12 cellular contexts compared by ENCODE assay signal in the genomic region with DNA sequence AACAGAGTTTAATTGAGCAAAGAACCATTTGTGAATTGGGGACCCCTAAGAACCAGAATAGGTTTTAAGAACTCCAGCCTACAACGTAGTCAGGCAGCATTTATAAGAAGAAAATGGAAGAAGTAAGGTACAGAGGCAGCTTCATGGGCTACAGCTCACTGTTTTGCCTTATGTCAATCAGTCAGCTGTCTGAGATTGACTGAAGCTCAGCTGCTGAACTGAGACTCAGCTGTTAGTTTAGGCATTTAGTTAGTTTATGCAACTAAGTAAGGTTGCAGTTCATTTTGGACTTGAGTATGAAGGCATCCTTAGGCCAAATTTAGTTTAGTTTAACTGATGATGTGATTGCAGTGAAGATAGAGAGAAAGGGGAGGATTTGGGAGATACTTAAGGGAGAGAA. TPM values are rescaled to one million over a fixed set of nuclear protein-coding genes. Genes with fewer than 3 reads are reported as not detected.
DNase-seq lines count a peak whose midpoint lies in the region; ATAC-seq and TF ChIP-seq lines count a peak whose summit lies in the region.
"Had no signal": no experiment of that assay in that cellular context is flagged by ENCODE, and none has a peak within 500 bp of the region (broad histone marks: within the 10 kb centered on the region; RNA-seq: fewer than 3 reads in every experiment).

No MANE protein-coding gene starts in this region.

- H3K4me1 Mint-ChIP-seq in stimulated activated memory B cell treated with anti-CD40 and anti-IgM and Interleukin-4, amounts not matched to agents 10 μg/mL and 1 μg/mL and 100 μg/mL, for 72 hours = peaks cover 19% of the 10 kb centered on the region

- dilution Hi-C loops in IMR-90 (cut with HindIII; ENCODE audit: low sequenced_read_pairs, unreplicated experiment) = no loop called here

- no peaks in the 10 kb centered on the region for H3K9me3 ChIP-seq in IMR-90 (ENCODE audit: control insufficient read depth, insufficient read depth, low read length)
- H3K9me3 ChIP-seq in OCI-LY3 (ENCODE audit: insufficient read depth, low read length) = no peaks in the 10 kb centered on the region
- H3K9me3 ChIP-seq in spleen = no peaks in the 10 kb centered on the region
- H3K9me3 ChIP-seq: Caco-2, SJSA1 had no signal

- H2AK9ac ChIP-seq in IMR-90 (replicated peaks; ENCODE audit: low read depth, low read length, poor library complexity) = no peak overlapping the region

- H3K36me3 Mint-ChIP-seq in stimulated activated memory B cell treated with anti-CD40 and anti-IgM and Interleukin-4, amounts not matched to agents 10 μg/mL and 1 μg/mL and 100 μg/mL, for 72 hours = no peaks in the 10 kb centered on the region
- H3K36me3 Mint-ChIP-seq: CD4-positive, CD25-positive, alpha-beta regulatory T cell had no signal

- peak overlapping the region in 1 of 2 experiments; percentile 87; a peak in 3 of 4 replicates for H4K8ac ChIP-seq in IMR-90 (ENCODE audit: low read depth in 2 of 2, low read length in 2 of 2)

- no peak overlapping the region for H3K27ac Mint-ChIP-seq in stimulated activated memory B cell treated with anti-CD40 and anti-IgM and Interleukin-4, amounts not matched to agents 10 μg/mL and 1 μg/mL and 100 μg/mL, for 72 hours
- H3K27ac Mint-ChIP-seq: H9 had no signal

- no peak overlapping the region for H3K4me3 ChIP-seq in IMR-90 (ENCODE audit: insufficient read depth, low read depth, low read length)
- H3K4me3 ChIP-seq in OCI-LY3 (ENCODE audit: low read length) = no peak overlapping the region
- no peak overlapping the region for H3K4me3 ChIP-seq in spleen
- H3K4me3 ChIP-seq: SJSA1 had no signal

- peak overlapping the region; percentile 84 for H2BK120ac ChIP-seq in IMR-90 (ENCODE audit: low read depth, low read length)

- peak overlapping the region; percentile 61 for H4K91ac ChIP-seq in IMR-90 (ENCODE audit: insufficient read depth, low read depth, low read length)

- H3K9me1 ChIP-seq in IMR-90 (ENCODE audit: insufficient read depth, low read length) = peaks cover 30% of the 10 kb centered on the region

- peak overlapping the region; percentile 85; the same call in 1 of the 2 replicates for H3K4ac ChIP-seq in IMR-90 (ENCODE audit: low read depth, low read length)

- in situ Hi-C loops in IMR-90 (cut with MboI; ENCODE audit: low sequenced_read_pairs) = loop anchor here (5.0 to 10.0 kb wide), 2 partner anchors 95 to 448 kb away; no protein-coding TSS in a partner anchor

- H3K36me3 ChIP-seq in IMR-90 (ENCODE audit: control insufficient read depth, insufficient read depth, low read length) (no peaks in the 10 kb centered on the region), OCI-LY3 (replicated peaks; ENCODE audit: low read depth, low read length) (no peaks in the 10 kb centered on the region), spleen (peaks cover 0 to 3% (median 0%) of the 10 kb centered on the region in 6 donors)
- H3K36me3 ChIP-seq: SJSA1 had no signal

- H2BK20ac ChIP-seq in IMR-90 (ENCODE audit: low read depth, low read length) = peak overlapping the region; percentile 54

- H3K9me3 Mint-ChIP-seq in stimulated activated memory B cell treated with anti-CD40 and anti-IgM and Interleukin-4, amounts not matched to agents 10 μg/mL and 1 μg/mL and 100 μg/mL, for 72 hours = no peaks in the 10 kb centered on the region
- H3K9me3 Mint-ChIP-seq: CD4-positive, CD25-positive, alpha-beta regulatory T cell; H9 had no signal

- no peaks in the 10 kb centered on the region for H3K27me3 Mint-ChIP-seq in stimulated activated memory B cell treated with anti-CD40 and anti-IgM and Interleukin-4, amounts not matched to agents 10 μg/mL and 1 μg/mL and 100 μg/mL, for 72 hours

- H2BK5ac ChIP-seq in IMR-90 (ENCODE audit: low read depth, low read length, poor library complexity, severe bottlenecking) = peak overlapping the region; percentile 89

- peaks cover 24% of the 10 kb centered on the region for H3K4me1 ChIP-seq in IMR-90 (ENCODE audit: control insufficient read depth, insufficient read depth, low read length)
- peaks cover 15% of the 10 kb centered on the region for H3K4me1 ChIP-seq in OCI-LY3 (ENCODE audit: low read length)
- H3K4me1 ChIP-seq in spleen = peaks cover 5 to 30% (median 11%) of the 10 kb centered on the region in 6 donors

- WGBS in IMR-90 (ENCODE audit: extremely low coverage in 2 of 2, insufficient read length in 1 of 2), 2 experiments = no CpG with 5 or more reads among the region's 1 CpG
- WGBS in spleen, 5 donors = 87 to 100% (median 93%) methylated on average over 1 of the region's 1 CpG

- no peaks in the 10 kb centered on the region for H3K79me2 ChIP-seq in OCI-LY3 (ENCODE audit: low read length)

- H2AFZ ChIP-seq in IMR-90 (replicated peaks; ENCODE audit: low read length, poor library complexity) (no peak overlapping the region), OCI-LY3 (ENCODE audit: low read depth, low read length) (peak overlapping the region; percentile 87; the same call in 1 of the 2 replicates)

- H4K20me1 ChIP-seq in IMR-90 (ENCODE audit: insufficient read depth, low read length) (no peaks in the 10 kb centered on the region), OCI-LY3 (ENCODE audit: insufficient read depth, low read length) (no peaks in the 10 kb centered on the region)

- CTCF ChIA-PET in IMR-90 (lab: Yijun Ruan, JAX) = interaction anchor here (0.6 to 3.5 kb wide), 23 partner anchors 10 to 221 kb away, joined by 3 to 26 read pairs (median 5); partner anchors contain the start of gene PXYLP1

- BruUV-seq in IMR-90 (replicated peaks; lab: Mats Ljungman, UMichigan) = no TSS peak

- no peak for TF ChIP-seq POLR2A in IMR-90 (IDR thresholded peaks at IDR 0.05; ENCODE audit: low read depth, low read length)
- TF ChIP-seq POLR2A in spleen (IDR thresholded peaks at IDR 0.05) = no peak

- TF ChIP-seq CTCF in IMR-90 (conservative IDR thresholded peaks at IDR 0.05; ENCODE audit: low read depth, low read length) (no peak), OCI-LY3 (IDR thresholded peaks at IDR 0.05; ENCODE audit: low read depth, low read length) (no peak), spleen (IDR thresholded peaks at IDR 0.05 in 8 of 11, conservative IDR thresholded peaks at IDR 0.05 in 3 of 11) (no peak)

- no peak overlapping the region for H3K4me2 ChIP-seq in IMR-90 (ENCODE audit: low read depth, low read length)
- H3K4me2 ChIP-seq in OCI-LY3 (ENCODE audit: low read length) = no peak overlapping the region

- H2AK5ac ChIP-seq in IMR-90 (ENCODE audit: low read depth, low read length) = peak overlapping the region; percentile 20

- H3K27me3 ChIP-seq in IMR-90 (ENCODE audit: control insufficient read depth, insufficient read depth, low read length) = no peaks in the 10 kb centered on the region
- no peaks in the 10 kb centered on the region for H3K27me3 ChIP-seq in OCI-LY3 (ENCODE audit: low read depth, low read length)
- no peaks in the 10 kb centered on the region for H3K27me3 ChIP-seq in spleen (replicated peaks in 1 of 7)
- H3K27me3 ChIP-seq: SJSA1 had no signal

- H4K5ac ChIP-seq in IMR-90 (ENCODE audit: low read depth, low read length) = peak overlapping the region; percentile 59; the same call in 1 of the 2 replicates

- peak overlapping the region; percentile 20 for H3K14ac ChIP-seq in IMR-90 (replicated peaks; ENCODE audit: low read depth, low read length)

- peak overlapping the region; percentile 21; the same call in 1 of the 2 replicates for H3K23ac ChIP-seq in IMR-90 (ENCODE audit: low read depth, low read length)

- H3K9ac ChIP-seq in IMR-90 (ENCODE audit: low read depth, low read length) (no peak overlapping the region; the same call in 1 of the 2 replicates), OCI-LY3 (ENCODE audit: low read length) (no peak overlapping the region)

- no peak for TF ChIP-seq RAD21 in IMR-90 (IDR thresholded peaks at IDR 0.05; ENCODE audit: low read length)

- no peak for ATAC-seq in IMR-90 (ENCODE audit: low read depth)
- no peak for ATAC-seq in stimulated activated memory B cell treated with anti-CD40 and anti-IgM and Interleukin-4, amounts not matched to agents 10 μg/mL and 1 μg/mL and 100 μg/mL, for 72 hours

- H3K79me1 ChIP-seq in IMR-90 (ENCODE audit: low read depth in 1 of 2, low read length in 2 of 2) = peaks cover 15 to 41% of the 10 kb centered on the region in 2 experiments; a peak in 3 of 4 replicates

- peak overlapping the region; percentile 38; the same call in 1 of the 3 replicates for H2BK15ac ChIP-seq in IMR-90 (ENCODE audit: low read depth, low read length)

- no peak overlapping the region for H3K27ac ChIP-seq in IMR-90 (ENCODE audit: insufficient read depth, low read length)
- no peak overlapping the region for H3K27ac ChIP-seq in OCI-LY3 (ENCODE audit: low read length)
- peak overlapping the region in 5 of 8 donors; percentile 22 to 69 (median 64) for H3K27ac ChIP-seq in spleen
- H3K27ac ChIP-seq: SJSA1 had no signal

- POLR2A ChIA-PET in IMR-90 (lab: Charles Lee; ENCODE audit: unreplicated experiment) = interaction anchor here (0.7 to 1.2 kb wide), 3 partner anchors 12 to 150 kb away, joined by 3 to 6 read pairs (median 5); no protein-coding TSS in a partner anchor

- peak overlapping the region; percentile 19; the same call in 1 of the 2 replicates for H3K18ac ChIP-seq in IMR-90 (ENCODE audit: low read depth, low read length)

- no peak overlapping the region for H3K4me3 Mint-ChIP-seq in stimulated activated memory B cell treated with anti-CD40 and anti-IgM and Interleukin-4, amounts not matched to agents 10 μg/mL and 1 μg/mL and 100 μg/mL, for 72 hours
- H3K4me3 Mint-ChIP-seq: CD4-positive, CD25-positive, alpha-beta regulatory T cell; H9 had no signal

- intact Hi-C loops in IMR-90 (cut with micrococcal nuclease) = loop anchor here (1.0 to 2.0 kb wide), 5 partner anchors 68 to 260 kb away; partner anchors contain the start of gene PXYLP1
- intact Hi-C loops in spleen (cut with DNase I; ENCODE audit: low total_unique reads) = loop anchor here (5.0 kb wide), 1 partner anchor 95 kb away; no protein-coding TSS in a partner anchor

- H3K56ac ChIP-seq in IMR-90 (ENCODE audit: extremely low read depth, insufficient read depth, low read length) = no peak overlapping the region

- no peak for DNase-seq in IMR-90
- peak; percentile 59 for DNase-seq in myocyte (ENCODE audit: low read depth)
- DNase-seq in spleen = no peak
- no peak for DNase-seq in stimulated activated CD4-positive, alpha-beta T cell treated with anti-CD3 and anti-CD28 coated beads, Interleukin-1b, Interleukin-23, amount 100 ng/mL, for 48 hours
- no peak for DNase-seq in DMS79 (lab: John Stamatoyannopoulos, UW)
- DNase-seq: H9, NCI-H345 had no signal

RNA-seq across cellular contexts. Expression of gene RASA2, which starts 34.1 kb away (rescaled TPM):
- total RNA-seq in IMR-90 (2012; rRNA removed) (14.0 and 22.5 TPM in 2 replicates), myocyte (5.1 and 5.5 TPM in 2 replicates), spleen (10 to 100 TPM; 37.5 to 90.6 (median 52.8) TPM)
- polyA plus RNA-seq in IMR-90 (2012; rRNA removed) (4.4 and 6.1 TPM in 2 replicates), spleen (10 to 100 TPM in 2 of 3 donors, 1 to 10 TPM in 1; 9.4 to 11.5 (median 10.8) TPM)
- polyA plus RNA-seq in IMR-90 (2012; cell fraction: cytosol; rRNA removed) = 0.53 and 0.65 TPM in 2 replicates
- polyA plus RNA-seq in IMR-90 (2012; cell fraction: nucleus; rRNA removed; ENCODE audit: low replicate concordance) = 2.9 and 24.7 TPM in 2 replicates
- polyA plus RNA-seq in myocyte (2012) = 2.8 TPM

Comparison
In these comparisons a context has a peak if more than half of its experiments do, and no peak if none do; other contexts are left out.
1. H3K27ac ChIP-seq: peak in spleen (5 of 8); none in IMR-90 (single experiment) and OCI-LY3 (single experiment).